In the genomic region with DNA sequence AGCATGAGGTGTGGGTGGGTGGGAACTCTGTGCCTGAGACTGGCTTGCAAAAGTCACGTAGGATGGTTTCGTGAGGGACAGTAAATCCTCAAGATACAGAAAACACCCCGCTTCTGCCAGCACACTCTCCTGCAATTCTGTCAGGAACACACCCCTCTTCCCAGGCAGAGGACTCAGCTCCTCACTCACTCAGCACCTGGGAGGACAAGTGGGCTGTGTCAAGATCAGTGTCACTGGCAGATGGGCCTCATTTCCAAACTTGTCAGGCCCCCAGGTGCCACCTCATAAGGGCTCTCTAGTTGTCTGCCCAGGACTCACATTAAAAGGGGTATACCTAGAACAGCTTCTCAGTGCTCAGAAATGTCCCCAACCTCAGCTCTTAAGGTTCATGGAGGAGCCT, we compare ENCODE assay signal across 29 cellular contexts. TPM values are rescaled to one million over a fixed set of nuclear protein-coding genes. Genes with fewer than 3 reads are reported as not detected.
DNase-seq lines count a peak whose midpoint lies in the region; ATAC-seq and TF ChIP-seq lines count a peak whose summit lies in the region.
"Had no signal": no experiment of that assay in that cellular context is flagged by ENCODE, and none has a peak within 500 bp of the region (broad histone marks: within the 10 kb centered on the region; RNA-seq: fewer than 3 reads in every experiment).

No MANE protein-coding gene starts in this region.

- CTCF ChIA-PET in HEK293T (lab: Yijun Ruan, JAX), result no interaction called here

- POLR2A ChIA-PET in HEK293T (lab: Yijun Ruan, JAX), result no interaction called here

- H3K27me3 ChIP-seq in right atrium auricular region, result no peaks in the 10 kb centered on the region
- H3K27me3 ChIP-seq: BE2C, dorsolateral prefrontal cortex, tibial nerve had no signal

- DNase-seq in cardiac septum (ENCODE audit: low spot score) (peak; percentile 50), Right ventricle myocardium inferior (ENCODE audit: missing footprints) (no peak), right atrium auricular region (ENCODE audit: low spot score) (no peak), sciatic nerve (ENCODE audit: low spot score) (peak; percentile 23), pons (ENCODE audit: low spot score) (no peak), HEK293T (ENCODE audit: extremely low spot score) (no peak), GOT3 (lab: John Stamatoyannopoulos, UW) (no peak), hepatic stellate cell (ENCODE audit: low spot score) (no peak)
- DNase-seq: activated CD4-positive, alpha-beta T cell treated with anti-CD3 and anti-CD28 coated beads, Interleukin-2, amount 50 U/mL, for 1 hour; activated CD8-positive, alpha-beta memory T cell treated with anti-CD3 and anti-CD28 coated beads, Interleukin-2, amount 10 ng/mL, durations not matched to agents 7 days and 5 days; BE2C; central memory CD4-positive, alpha-beta T cell; COR-L47; DMS79 treated with DMSO at 0.1 percent for 48 hours; H9; naive thymus-derived CD4-positive, alpha-beta T cell; NCI-H1694 treated with DMSO at 0.1 percent for 48 hours; NCI-H82; occipital lobe; PC-3; retina; SHP77; stimulated activated CD4-positive, alpha-beta T cell treated with anti-CD3 and anti-CD28 coated beads, Interleukin-12 subunit alpha, Interleukin-12 subunit beta, amount 100 ng/mL, for 4 hours; stimulated activated CD4-positive, alpha-beta T cell treated with anti-CD3 and anti-CD28 coated beads, Interleukin-4, amount 100 ng/mL, for 4 hours; stimulated activated naive CD8-positive, alpha-beta T cell treated with anti-CD3 and anti-CD28 coated beads, Interleukin-15, Interleukin-2, amounts not matched to agents 100 U/mL and 50 U/mL, for 24 hours had no signal

- H3K9me3 ChIP-seq in right atrium auricular region, result no peaks in the 10 kb centered on the region
- H3K9me3 ChIP-seq: BE2C, tibial nerve had no signal

- peaks cover 0 to 72% of the 10 kb centered on the region in 2 donors for H3K4me1 ChIP-seq in right atrium auricular region
- H3K4me1 ChIP-seq: BE2C had no signal

- no peak for ATAC-seq in Right ventricle myocardium inferior
- ATAC-seq in sciatic nerve, result no peak
- ATAC-seq: activated CD8-positive, alpha-beta memory T cell treated with anti-CD3 and anti-CD28 coated beads, Interleukin-2, amount 10 ng/mL, durations not matched to agents 7 days and 5 days; HepG2; naive thymus-derived CD4-positive, alpha-beta T cell; PC-3; stimulated activated naive CD8-positive, alpha-beta T cell treated with anti-CD3 and anti-CD28 coated beads, Interleukin-15, Interleukin-2, amounts not matched to agents 100 U/mL and 50 U/mL, for 24 hours had no signal

- H3K36me3 ChIP-seq in right atrium auricular region, result no peaks in the 10 kb centered on the region
- H3K36me3 ChIP-seq: BE2C, tibial nerve had no signal

- no peak overlapping the region for H3K4me3 ChIP-seq in right atrium auricular region
- H3K4me3 ChIP-seq: dorsolateral prefrontal cortex, tibial nerve had no signal

- H3K27ac ChIP-seq in right atrium auricular region, result peak overlapping the region; percentile 89 to 90
- H3K27ac ChIP-seq: tibial nerve, VCaP had no signal

- no peak for TF ChIP-seq CTCF in right atrium auricular region (IDR thresholded peaks at IDR 0.05)

- intact Hi-C loops in cardiac septum (cut with DNase I) (no loop called here), Right ventricle myocardium inferior (cut with DNase I) (no loop called here), sciatic nerve (cut with DNase I) (no loop called here)

TF ChIP-seq in HEK293T, 16 proteins besides CTCF, POLR2A, EP300 and RAD21:
- TF ChIP-seq CTBP1 (IDR thresholded peaks at IDR 0.05; ENCODE audit: borderline replicate concordance), result no peak
- no peak for TF ChIP-seq FOXM1 (IDR thresholded peaks at IDR 0.05; ENCODE audit: borderline replicate concordance)
- no peak for TF ChIP-seq NFRKB (IDR thresholded peaks at IDR 0.05)
- no peak for TF ChIP-seq ELF4 (IDR thresholded peaks at IDR 0.05)
- TF ChIP-seq SP1 (IDR thresholded peaks at IDR 0.05), result no peak
- TF ChIP-seq HDGF (IDR thresholded peaks at IDR 0.05; ENCODE audit: borderline replicate concordance), result no peak
- no peak for TF ChIP-seq ZNF384 (IDR thresholded peaks at IDR 0.05)
- no peak for TF ChIP-seq FOXK2 (IDR thresholded peaks at IDR 0.05)
- no peak for TF ChIP-seq BHLHE40 (IDR thresholded peaks at IDR 0.05; ENCODE audit: borderline replicate concordance)
- TF ChIP-seq LEF1 (IDR thresholded peaks at IDR 0.05; ENCODE audit: borderline replicate concordance), result no peak
- no peak for TF ChIP-seq L3MBTL2 (conservative IDR thresholded peaks at IDR 0.05)
- no peak for TF ChIP-seq SUZ12 (IDR thresholded peaks at IDR 0.05)
- TF ChIP-seq ARNT (IDR thresholded peaks at IDR 0.05), result no peak
- TF ChIP-seq, protein P1, sequence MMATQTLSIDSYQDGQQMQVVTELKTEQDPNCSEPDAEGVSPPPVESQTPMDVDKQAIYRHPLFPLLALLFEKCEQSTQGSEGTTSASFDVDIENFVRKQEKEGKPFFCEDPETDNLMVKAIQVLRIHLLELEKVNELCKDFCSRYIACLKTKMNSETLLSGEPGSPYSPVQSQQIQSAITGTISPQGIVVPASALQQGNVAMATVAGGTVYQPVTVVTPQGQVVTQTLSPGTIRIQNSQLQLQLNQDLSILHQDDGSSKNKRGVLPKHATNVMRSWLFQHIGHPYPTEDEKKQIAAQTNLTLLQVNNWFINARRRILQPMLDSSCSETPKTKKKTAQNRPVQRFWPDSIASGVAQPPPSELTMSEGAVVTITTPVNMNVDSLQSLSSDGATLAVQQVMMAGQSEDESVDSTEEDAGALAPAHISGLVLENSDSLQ (IDR thresholded peaks at IDR 0.05), result no peak
- TF ChIP-seq FOXA1 (IDR thresholded peaks at IDR 0.05), result no peak
- TF ChIP-seq TARDBP (IDR thresholded peaks at IDR 0.05), result no peak

RNA-seq across cellular contexts. Expression of a gene that starts 58.3 kb away (rescaled TPM):
- 31.8 TPM for total RNA-seq in cardiac septum
- 47.9 TPM for total RNA-seq in Right ventricle myocardium inferior
- total RNA-seq in right atrium auricular region, result 10 to 100 TPM; 28.8 to 57.6 TPM
- 36.9 TPM for total RNA-seq in sciatic nerve

Comparison
In these comparisons a context has a peak if more than half of its experiments do, and no peak if none do; other contexts are left out.
1. DNase-seq: peak in cardiac septum (single experiment) and sciatic nerve (single experiment); none in Right ventricle myocardium inferior (single experiment), right atrium auricular region (single experiment), pons (single experiment), HEK293T (single experiment), GOT3 (single experiment) and hepatic stellate cell (single experiment).